Comparison of ENCODE assay signal across 9 cellular contexts in genomic region chr1:26994772-26995625, GRCh38. TPM values are rescaled to one million over a fixed set of nuclear protein-coding genes. Genes with fewer than 3 reads are reported as not detected.
DNase-seq lines count a peak whose midpoint lies in the region; FAIRE-seq and TF ChIP-seq lines count a peak whose summit lies in the region.
"Had no signal": no experiment of that assay in that cellular context is flagged by ENCODE, and none has a peak within 500 bp of the region (broad histone marks: within the 10 kb centered on the region; RNA-seq: fewer than 3 reads in every experiment).

No MANE protein-coding gene starts in this region.

- H3K9me2 ChIP-seq in Karpas-422 (replicated peaks; ENCODE audit: insufficient read depth, low read length): no peaks in the 10 kb centered on the region

- H3F3A ChIP-seq in smooth muscle cell (ENCODE audit: low read depth): peaks cover 11% of the 10 kb centered on the region

- H3K27me3 ChIP-seq in SJSA1 (replicated peaks) (0 out of 2 replicates have a peak, but pooled peaks cover 6% of the 10 kb centered on the region), smooth muscle cell (ENCODE audit: low read depth) (no peaks in the 10 kb centered on the region), Karpas-422 (ENCODE audit: low read length) (no peaks in the 10 kb centered on the region)

- H4K20me1 ChIP-seq in smooth muscle cell (ENCODE audit: low read depth) (peaks cover 12% of the 10 kb centered on the region), Karpas-422 (ENCODE audit: insufficient read depth, low read depth, low read length) (no peaks in the 10 kb centered on the region)

- H3K4me1 ChIP-seq in SJSA1 (replicated peaks) (peaks cover 70% of the 10 kb centered on the region), smooth muscle cell (ENCODE audit: low read depth) (peaks cover 18% of the 10 kb centered on the region), Karpas-422 (ENCODE audit: low read length) (peaks cover 11% of the 10 kb centered on the region)

- DNase-seq in NCI-H510A treated with DMSO at 0.1 percent for 48 hours (lab: John Stamatoyannopoulos, UW) (peak; percentile 21), NCI-H510A (lab: John Stamatoyannopoulos, UW) (no peak), SJSA1 (ENCODE audit: low read depth in 1 of 2, low spot score in 2 of 2) (no peak), glomerular visceral epithelial cell (ENCODE audit: extremely low spot score) (peak; percentile 40), smooth muscle cell (lab: John Stamatoyannopoulos, UW; ENCODE audit: unreplicated experiment) (no peak), KBM-7 (no peak), Karpas-422 (no peak), urothelium cell line (ENCODE audit: low spot score) (no peak)

- H3K36me3 ChIP-seq in SJSA1 (peaks cover 5% of the 10 kb centered on the region; the same call in 1 of the 2 replicates), smooth muscle cell (ENCODE audit: low read depth) (no peaks in the 10 kb centered on the region), Karpas-422 (ENCODE audit: insufficient read depth, low read length) (no peaks in the 10 kb centered on the region)

- H3K4me3 ChIP-seq in SJSA1 (peak overlapping the region; percentile 70), smooth muscle cell (peak overlapping the region; percentile 78), Karpas-422 (ENCODE audit: low read length) (no peak overlapping the region)

- H3K27ac ChIP-seq in SJSA1: no peak overlapping the region
- H3K27ac ChIP-seq in smooth muscle cell (ENCODE audit: low read depth): peak overlapping the region; percentile 19
- H3K27ac ChIP-seq in Karpas-422 (ENCODE audit: low read length): no peak overlapping the region

- WGBS in smooth muscle cell (ENCODE audit: low lambda C conversion rate): 22% methylated on average over 17 of the region's 17 CpGs

- H3K79me2 ChIP-seq in smooth muscle cell (ENCODE audit: low read depth): no peaks in the 10 kb centered on the region
- H3K79me2 ChIP-seq in Karpas-422 (ENCODE audit: low read length): no peaks in the 10 kb centered on the region

- in situ Hi-C loops in KBM-7 (cut with MboI; ENCODE audit: low pct_unique_long_range_greater_than_20kb, low sequenced_read_pairs): no loop called here

- H3K9ac ChIP-seq in smooth muscle cell (ENCODE audit: low read depth): no peak overlapping the region
- H3K9ac ChIP-seq in Karpas-422 (ENCODE audit: low read length): no peak overlapping the region

- H2AFZ ChIP-seq in smooth muscle cell (ENCODE audit: low read depth) (no peak overlapping the region), Karpas-422 (ENCODE audit: low read length) (no peak overlapping the region)

- H3K9me3 ChIP-seq in SJSA1 (replicated peaks) (no peaks in the 10 kb centered on the region; the same call in 1 of the 2 replicates), smooth muscle cell (replicated peaks; ENCODE audit: low read depth) (no peaks in the 10 kb centered on the region), Karpas-422 (ENCODE audit: low read length) (no peaks in the 10 kb centered on the region)

- no peak for FAIRE-seq in urothelium cell line (lab: Jason Lieb, UNC)

- no peak for TF ChIP-seq CTCF in smooth muscle cell (IDR thresholded peaks at IDR 0.05; ENCODE audit: borderline replicate concordance, insufficient read depth, poor library complexity, severe bottlenecking)

- H3K4me2 ChIP-seq in smooth muscle cell: peak overlapping the region; percentile 96
- H3K4me2 ChIP-seq in Karpas-422 (ENCODE audit: low read depth, low read length, poor library complexity, severe bottlenecking): no peak overlapping the region

RNA-seq across cellular contexts. Expression of gene TRNP1, which starts 1.5 kb away (rescaled TPM):
- 6.5 and 7.5 TPM in 2 replicates for total RNA-seq in SJSA1 (2014; rRNA removed; shearing (Covaris generic))
- 4.4 and 14.1 TPM in 2 replicates for total RNA-seq in smooth muscle cell
- 18.6 and 19.9 TPM in 2 replicates for polyA plus RNA-seq in smooth muscle cell
- total RNA-seq in Karpas-422 (2014; rRNA removed; shearing (Covaris generic); ENCODE audit: low replicate concordance): not detected in 2 replicates

RNA-seq across cellular contexts. Expression of gene TENT5B, which starts 17.7 kb away (rescaled TPM):
- 10.7 and 11.3 TPM in 2 replicates for total RNA-seq in SJSA1 (2014; rRNA removed; shearing (Covaris generic))
- total RNA-seq in smooth muscle cell: 8.5 and 11.0 TPM in 2 replicates
- polyA plus RNA-seq in smooth muscle cell: 12.7 and 24.8 TPM in 2 replicates
- total RNA-seq in Karpas-422 (2014; rRNA removed; shearing (Covaris generic); ENCODE audit: low replicate concordance): not detected in 2 replicates

RNA-seq across cellular contexts. Expression of gene KDF1, which starts 34.7 kb away (rescaled TPM):
- total RNA-seq in SJSA1 (2014; rRNA removed; shearing (Covaris generic)): not detected in 2 replicates
- 2.5 and 2.7 TPM in 2 replicates for total RNA-seq in smooth muscle cell
- polyA plus RNA-seq in smooth muscle cell: 0.96 and 10.0 TPM in 2 replicates
- 0.14 TPM in 1 of 2 replicates, not detected in the other for total RNA-seq in Karpas-422 (2014; rRNA removed; shearing (Covaris generic); ENCODE audit: low replicate concordance)
- total RNA-seq: RPMI7951 had no signal

Comparison
In these comparisons a context has a peak if more than half of its experiments do, and no peak if none do; other contexts are left out.
1. DNase-seq: peak in NCI-H510A treated with DMSO at 0.1 percent for 48 hours (single experiment) and glomerular visceral epithelial cell (single experiment); none in NCI-H510A (single experiment), SJSA1 (0 of 2), smooth muscle cell (single experiment), KBM-7 (single experiment), Karpas-422 (single experiment) and urothelium cell line (single experiment).